In the genomic region with DNA sequence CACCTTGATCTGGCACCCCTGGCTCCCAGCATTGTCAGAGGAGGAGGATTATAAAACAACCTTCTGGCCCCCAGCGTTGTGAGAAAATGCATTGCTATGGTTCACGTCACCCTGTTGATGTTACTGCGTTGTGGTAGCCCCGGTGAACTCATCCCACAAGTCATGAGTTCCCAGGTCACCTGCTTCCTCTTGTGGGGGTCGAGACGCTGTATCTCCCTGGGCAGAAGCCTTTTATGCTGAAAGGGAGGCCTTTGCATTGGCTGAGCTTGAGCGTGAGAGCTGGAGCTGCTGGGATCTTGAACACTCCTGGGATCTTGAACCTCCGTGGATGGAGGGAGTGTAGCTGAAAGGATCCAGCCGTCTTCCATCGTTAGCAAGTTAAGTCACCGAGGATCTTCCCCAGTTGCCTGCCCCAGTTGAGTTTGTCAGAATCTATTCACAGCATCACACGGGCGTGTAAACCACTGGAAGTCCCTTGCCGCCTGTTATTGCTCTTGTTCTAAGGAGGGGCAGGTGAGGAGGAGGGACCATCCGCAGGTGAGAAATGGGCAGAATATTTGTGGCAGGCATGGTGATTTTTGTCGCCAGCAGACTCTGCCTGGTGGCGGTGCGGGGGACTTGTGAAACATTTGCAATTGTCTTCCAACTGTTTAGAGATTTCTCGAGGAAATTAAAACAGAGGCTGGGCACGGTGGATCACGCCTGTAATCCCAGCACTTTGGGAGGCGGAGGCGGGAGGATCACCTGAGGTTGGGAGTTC, we compare ENCODE assay signal across 17 cellular contexts.
DNase-seq lines count a peak whose midpoint lies in the region; ATAC-seq, FAIRE-seq and TF ChIP-seq lines count a peak whose summit lies in the region.
"Had no signal": no experiment of that assay in that cellular context is flagged by ENCODE, and none has a peak within 500 bp of the region (broad histone marks: within the 10 kb centered on the region; RNA-seq: fewer than 3 reads in every experiment).

No MANE protein-coding gene starts in this region.

- ATAC-seq in K562 = no peak
- ATAC-seq in GM19351 (IDR thresholded peaks at IDR 0.05; ENCODE audit: unreplicated experiment) = no peak
- ATAC-seq: Panc1 had no signal

- POLR2A ChIA-PET in K562 (lab: Yijun Ruan, JAX) = no interaction called here

- no peak for TF ChIP-seq POLR2A in K562 (conservative IDR thresholded peaks at IDR 0.05)

- H4K20me1 ChIP-seq in K562 (replicated peaks; ENCODE audit: control insufficient read depth, insufficient read depth, low read length) (no peaks in the 10 kb centered on the region), neural progenitor cell (ENCODE audit: low read depth) (no peaks in the 10 kb centered on the region)

- H3K4me1 Mint-ChIP-seq in neural progenitor cell = peaks cover 5% of the 10 kb centered on the region

- no peaks in the 10 kb centered on the region for H3K27me3 ChIP-seq in K562 (ENCODE audit: control insufficient read depth in 2 of 2, insufficient read depth in 2 of 2, low read length in 2 of 2)
- peaks cover 10% of the 10 kb centered on the region for H3K27me3 ChIP-seq in neural progenitor cell

- no peak overlapping the region for H3K27ac ChIP-seq in K562 (ENCODE audit: extremely low read depth, low read depth, low read length)
- no peak overlapping the region for H3K27ac ChIP-seq in neural progenitor cell
- H3K27ac ChIP-seq: SK-N-MC had no signal

- no peak overlapping the region for H3K4me3 Mint-ChIP-seq in neural progenitor cell

- peaks cover 2% of the 10 kb centered on the region for H3K9me3 Mint-ChIP-seq in neural progenitor cell

- DNase-seq in ELF-1 (ENCODE audit: low read depth, low spot score) = peak; percentile 34
- peak; percentile 32 for DNase-seq in HT1080 (ENCODE audit: low read depth)
- DNase-seq in K562 (ENCODE audit: extremely low read depth in 1 of 4, low spot score in 3 of 4) = no peak
- DNase-seq in neural progenitor cell (ENCODE audit: low spot score) = no peak
- no peak for DNase-seq in T-helper 9 cell
- DNase-seq in SIG-M5 treated with dmso at 0.1 percent for 504 hours (lab: John Stamatoyannopoulos, UW; ENCODE audit: unreplicated experiment) = no peak
- DNase-seq: ACHN, NCI-H1105 treated with DMSO at 0.1 percent for 48 hours, NCI-H1694 treated with DMSO at 0.1 percent for 48 hours, NCI-H2107, NCI-H2227 treated with DMSO at 0.1 percent for 48 hours, NCI-H524 treated with DMSO at 0.1 percent for 48 hours had no signal

- in situ Hi-C loops in K562 (cut with MboI) = no loop called here

- BruUV-seq in K562 (replicated peaks; lab: Mats Ljungman, UMichigan) = no TSS peak

- no peaks in the 10 kb centered on the region for H3K36me3 ChIP-seq in K562 (ENCODE audit: control insufficient read depth, insufficient read depth, low read length)
- no peaks in the 10 kb centered on the region for H3K36me3 ChIP-seq in neural progenitor cell
- H3K36me3 ChIP-seq: HAP-1 had no signal

- no peaks in the 10 kb centered on the region for H3K9me1 ChIP-seq in K562 (ENCODE audit: control insufficient read depth, insufficient read depth, low read length)

- TF ChIP-seq CTCF in K562 (IDR thresholded peaks at IDR 0.05 in 2 of 3, conservative IDR thresholded peaks at IDR 0.05 in 1 of 3; ENCODE audit: insufficient read depth in 2 of 3, low read depth in 1 of 3, low read length in 3 of 3) (no peak), neural progenitor cell (IDR thresholded peaks at IDR 0.05) (no peak)

- no peak for FAIRE-seq in K562 (lab: Jason Lieb, UNC)
- FAIRE-seq: GM12891 had no signal

- WGBS in K562 (ENCODE audit: insufficient coverage, low coverage, missing lambda C conversion rate) = 17% methylated on average over 21 of the region's 23 CpGs

- no peak overlapping the region for H3K4me2 ChIP-seq in K562 (ENCODE audit: insufficient read depth, low read length)
- no peak overlapping the region for H3K4me2 ChIP-seq in neural progenitor cell

- H3K9ac ChIP-seq in K562 (ENCODE audit: insufficient read depth in 1 of 2, low read depth in 2 of 2, low read length in 2 of 2) (no peak overlapping the region), neural progenitor cell (no peak overlapping the region)

- no peaks in the 10 kb centered on the region for H3K79me2 ChIP-seq in K562 (ENCODE audit: control insufficient read depth, insufficient read depth, low read length)
- no peaks in the 10 kb centered on the region for H3K79me2 ChIP-seq in neural progenitor cell (ENCODE audit: low read depth)

- intact Hi-C loops in K562 (cut with micrococcal nuclease) = no loop called here

- no peak for TF ChIP-seq EP300 in K562 (IDR thresholded peaks at IDR 0.05; ENCODE audit: low read length)

- no peak for TF ChIP-seq RAD21 in K562 (CRISPR knock-in tag; conservative IDR thresholded peaks at IDR 0.05 in 1 of 2, IDR thresholded peaks at IDR 0.05 in 1 of 2)

- no peaks in the 10 kb centered on the region; a peak in 2 of 5 replicates for H3K4me1 ChIP-seq in K562 (replicated peaks in 1 of 2; ENCODE audit: control insufficient read depth in 2 of 2, insufficient read depth in 2 of 2, low read length in 2 of 2)
- H3K4me1 ChIP-seq in neural progenitor cell = no peaks in the 10 kb centered on the region
- H3K4me1 ChIP-seq: HAP-1 had no signal

- CTCF ChIA-PET in K562 (lab: Yijun Ruan, JAX; ENCODE audit: low intra/inter-chr PET ratio) = no interaction called here

- H3F3A ChIP-seq in neural progenitor cell (ENCODE audit: low read depth) = no peaks in the 10 kb centered on the region

- no peaks in the 10 kb centered on the region for H3K9me3 ChIP-seq in K562 (replicated peaks; ENCODE audit: control insufficient read depth, insufficient read depth, low read depth, low read length)
- H3K9me3 ChIP-seq in neural progenitor cell (ENCODE audit: low read depth) = no peaks in the 10 kb centered on the region
- H3K9me3 ChIP-seq: HAP-1 had no signal

- peaks cover 13% of the 10 kb centered on the region for H3K27me3 Mint-ChIP-seq in neural progenitor cell (ENCODE audit: insufficient read depth, low read depth)

- H2AFZ ChIP-seq in K562 (ENCODE audit: low read depth, low read length) (no peak overlapping the region), neural progenitor cell (replicated peaks) (no peak overlapping the region)

- peaks cover 2% of the 10 kb centered on the region for H3K36me3 Mint-ChIP-seq in neural progenitor cell

- peak overlapping the region; percentile 60 for H3K27ac Mint-ChIP-seq in neural progenitor cell

- no peak overlapping the region for H3K4me3 ChIP-seq in K562
- no peak overlapping the region for H3K4me3 ChIP-seq in neural progenitor cell
- H3K4me3 ChIP-seq: HAP-1, SK-N-MC had no signal

TF ChIP-seq in K562, 482 proteins besides CTCF, POLR2A, EP300 and RAD21:
- TF ChIP-seq NBN (IDR thresholded peaks at IDR 0.05; ENCODE audit: low read depth) (no peak), MYNN (IDR thresholded peaks at IDR 0.05) (peak; percentile 90), MYNN (CRISPR knock-in tag; IDR thresholded peaks at IDR 0.05) (peak; percentile 40; the same call in 1 of the 2 replicates), FOXP1 (CRISPR knock-in tag; IDR thresholded peaks at IDR 0.05) (no peak)

Comparison
In these comparisons a context has a peak if more than half of its experiments do, and no peak if none do; other contexts are left out.
1. DNase-seq: peak in ELF-1 (single experiment) and HT1080 (single experiment); none in K562 (0 of 4), neural progenitor cell (single experiment), T-helper 9 cell (single experiment) and SIG-M5 treated with dmso at 0.1 percent for 504 hours (single experiment).